Comparison of ENCODE assay signal across 1 cellular context in the genomic region with DNA sequence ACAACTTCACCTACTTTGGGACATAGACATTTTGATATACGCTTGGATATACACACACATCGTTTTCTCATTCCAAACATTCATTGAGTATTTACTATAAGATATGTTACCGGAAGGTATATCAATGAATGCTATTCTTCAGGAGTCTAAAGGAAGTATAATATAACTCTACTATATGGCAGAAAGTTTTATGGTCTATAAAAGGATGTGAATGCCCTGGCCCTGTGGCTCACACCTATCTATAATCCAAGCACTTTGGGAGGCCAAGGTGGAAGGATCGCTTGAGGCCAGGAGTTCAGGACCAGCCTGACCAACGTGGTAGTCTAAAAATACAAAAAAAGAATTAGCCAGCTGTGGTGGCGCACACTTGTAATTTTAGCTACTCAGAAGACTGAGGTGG.
TF ChIP-seq lines count a peak whose summit lies in the region.

No MANE protein-coding gene starts in this region.

TF ChIP-seq in HepG2, 621 proteins besides CTCF, POLR2A, EP300 and RAD21:
- TF ChIP-seq ZNF737 (CRISPR knock-in tag; IDR thresholded peaks at IDR 0.05; ENCODE audit: borderline replicate concordance) (no peak), ATF7 (IDR thresholded peaks at IDR 0.05) (no peak), ATF7 (CRISPR knock-in tag; IDR thresholded peaks at IDR 0.05) (no peak), ZNF530 (CRISPR knock-in tag; IDR thresholded peaks at IDR 0.05; ENCODE audit: low read depth) (no peak), ZFP36 (IDR thresholded peaks at IDR 0.05; ENCODE audit: borderline replicate concordance, low read depth, low read length, partially characterized antibody) (no peak)
- TF ChIP-seq, protein P1, sequence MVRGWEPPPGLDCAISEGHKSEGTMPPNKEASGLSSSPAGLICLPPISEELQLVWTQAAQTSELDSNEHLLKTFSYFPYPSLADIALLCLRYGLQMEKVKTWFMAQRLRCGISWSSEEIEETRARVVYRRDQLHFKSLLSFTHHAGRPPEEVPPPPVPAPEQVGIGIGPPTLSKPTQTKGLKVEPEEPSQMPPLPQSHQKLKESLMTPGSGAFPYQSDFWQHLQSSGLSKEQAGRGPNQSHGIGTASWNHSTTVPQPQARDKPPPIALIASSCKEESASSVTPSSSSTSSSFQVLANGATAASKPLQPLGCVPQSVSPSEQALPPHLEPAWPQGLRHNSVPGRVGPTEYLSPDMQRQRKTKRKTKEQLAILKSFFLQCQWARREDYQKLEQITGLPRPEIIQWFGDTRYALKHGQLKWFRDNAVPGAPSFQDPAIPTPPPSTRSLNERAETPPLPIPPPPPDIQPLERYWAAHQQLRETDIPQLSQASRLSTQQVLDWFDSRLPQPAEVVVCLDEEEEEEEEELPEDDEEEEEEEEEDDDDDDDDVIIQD (CRISPR knock-in tag; IDR thresholded peaks at IDR 0.05; ENCODE audit: low read depth): no peak
- TF ChIP-seq, protein P2, sequence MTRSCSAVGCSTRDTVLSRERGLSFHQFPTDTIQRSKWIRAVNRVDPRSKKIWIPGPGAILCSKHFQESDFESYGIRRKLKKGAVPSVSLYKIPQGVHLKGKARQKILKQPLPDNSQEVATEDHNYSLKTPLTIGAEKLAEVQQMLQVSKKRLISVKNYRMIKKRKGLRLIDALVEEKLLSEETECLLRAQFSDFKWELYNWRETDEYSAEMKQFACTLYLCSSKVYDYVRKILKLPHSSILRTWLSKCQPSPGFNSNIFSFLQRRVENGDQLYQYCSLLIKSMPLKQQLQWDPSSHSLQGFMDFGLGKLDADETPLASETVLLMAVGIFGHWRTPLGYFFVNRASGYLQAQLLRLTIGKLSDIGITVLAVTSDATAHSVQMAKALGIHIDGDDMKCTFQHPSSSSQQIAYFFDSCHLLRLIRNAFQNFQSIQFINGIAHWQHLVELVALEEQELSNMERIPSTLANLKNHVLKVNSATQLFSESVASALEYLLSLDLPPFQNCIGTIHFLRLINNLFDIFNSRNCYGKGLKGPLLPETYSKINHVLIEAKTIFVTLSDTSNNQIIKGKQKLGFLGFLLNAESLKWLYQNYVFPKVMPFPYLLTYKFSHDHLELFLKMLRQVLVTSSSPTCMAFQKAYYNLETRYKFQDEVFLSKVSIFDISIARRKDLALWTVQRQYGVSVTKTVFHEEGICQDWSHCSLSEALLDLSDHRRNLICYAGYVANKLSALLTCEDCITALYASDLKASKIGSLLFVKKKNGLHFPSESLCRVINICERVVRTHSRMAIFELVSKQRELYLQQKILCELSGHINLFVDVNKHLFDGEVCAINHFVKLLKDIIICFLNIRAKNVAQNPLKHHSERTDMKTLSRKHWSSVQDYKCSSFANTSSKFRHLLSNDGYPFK (CRISPR knock-in tag; IDR thresholded peaks at IDR 0.05; ENCODE audit: borderline replicate concordance): no peak
- TF ChIP-seq, protein P3, sequence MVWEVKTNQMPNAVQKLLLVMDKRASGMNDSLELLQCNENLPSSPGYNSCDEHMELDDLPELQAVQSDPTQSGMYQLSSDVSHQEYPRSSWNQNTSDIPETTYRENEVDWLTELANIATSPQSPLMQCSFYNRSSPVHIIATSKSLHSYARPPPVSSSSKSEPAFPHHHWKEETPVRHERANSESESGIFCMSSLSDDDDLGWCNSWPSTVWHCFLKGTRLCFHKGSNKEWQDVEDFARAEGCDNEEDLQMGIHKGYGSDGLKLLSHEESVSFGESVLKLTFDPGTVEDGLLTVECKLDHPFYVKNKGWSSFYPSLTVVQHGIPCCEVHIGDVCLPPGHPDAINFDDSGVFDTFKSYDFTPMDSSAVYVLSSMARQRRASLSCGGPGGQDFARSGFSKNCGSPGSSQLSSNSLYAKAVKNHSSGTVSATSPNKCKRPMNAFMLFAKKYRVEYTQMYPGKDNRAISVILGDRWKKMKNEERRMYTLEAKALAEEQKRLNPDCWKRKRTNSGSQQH (CRISPR knock-in tag; IDR thresholded peaks at IDR 0.05; ENCODE audit: low read depth): no peak
